Comparison of ENCODE assay signal across 8 cellular contexts in genomic region chr16:68707341-68708152, GRCh38. TPM values are rescaled to one million over a fixed set of nuclear protein-coding genes. Genes with fewer than 3 reads are reported as not detected.
DNase-seq lines count a peak whose midpoint lies in the region; ATAC-seq, FAIRE-seq and TF ChIP-seq lines count a peak whose summit lies in the region.
"Had no signal": no experiment of that assay in that cellular context is flagged by ENCODE, and none has a peak within 500 bp of the region (broad histone marks: within the 10 kb centered on the region; RNA-seq: fewer than 3 reads in every experiment).

No MANE protein-coding gene starts in this region.

- peak overlapping the region in 5 of 8 donors; percentile 1 to 72 (median 50) for H3K27ac ChIP-seq in spleen

- H3K36me3 Mint-ChIP-seq in CD14-positive monocyte = no peaks in the 10 kb centered on the region

- peak; percentile 98 for DNase-seq in HTR-8/SVneo (ENCODE audit: insufficient read length, low spot score)
- DNase-seq in adipocyte (ENCODE audit: low read depth) = peak; percentile 7
- DNase-seq in iPS DF 4.7 (ENCODE audit: extremely low read depth, low spot score) = peak; percentile 64
- no peak for DNase-seq in spleen
- no peak for DNase-seq in stimulated activated naive CD8-positive, alpha-beta T cell treated with anti-CD3 and anti-CD28 coated beads, Interleukin-15, Interleukin-2, amounts not matched to agents 100 U/mL and 50 U/mL, for 24 hours
- DNase-seq in GM20000 (ENCODE audit: low spot score) = no peak
- DNase-seq in CD14-positive monocyte (ENCODE audit: low spot score) = no peak
- DNase-seq: activated CD4-positive, alpha-beta T cell treated with anti-CD3 and anti-CD28 coated beads, Interleukin-2, amount 10 ng/mL, durations not matched to agents 24 days and 14 days had no signal

- peaks cover 3 to 16% (median 16%) of the 10 kb centered on the region in 3 donors for H3K27me3 Mint-ChIP-seq in CD14-positive monocyte (ENCODE audit: low read depth in 3 of 3)

- no peak overlapping the region for H3K27ac Mint-ChIP-seq in CD14-positive monocyte
- H3K27ac Mint-ChIP-seq: activated CD4-positive, alpha-beta T cell treated with anti-CD3 and anti-CD28 coated beads, Interleukin-2, amount 10 ng/mL, durations not matched to agents 24 days and 14 days had no signal

- H3K4me1 Mint-ChIP-seq in CD14-positive monocyte = peaks cover 33% of the 10 kb centered on the region

- FAIRE-seq in HTR-8/SVneo (lab: Jason Lieb, UNC) = peak; percentile 94

- no peak for ATAC-seq in stimulated activated naive CD8-positive, alpha-beta T cell treated with anti-CD3 and anti-CD28 coated beads, Interleukin-15, Interleukin-2, amounts not matched to agents 100 U/mL and 50 U/mL, for 24 hours

- no peak overlapping the region for H3K4me3 Mint-ChIP-seq in CD14-positive monocyte
- H3K4me3 Mint-ChIP-seq: activated CD4-positive, alpha-beta T cell treated with anti-CD3 and anti-CD28 coated beads, Interleukin-2, amount 10 ng/mL, durations not matched to agents 24 days and 14 days had no signal

- H3K36me3 ChIP-seq in adipocyte (ENCODE audit: control insufficient read depth, insufficient read depth, low read length, severe bottlenecking) = no peaks in the 10 kb centered on the region
- no peaks in the 10 kb centered on the region for H3K36me3 ChIP-seq in spleen

- intact Hi-C loops in spleen (cut with DNase I; ENCODE audit: low total_unique reads) (loop anchor here (10.0 kb wide), 1 partner anchor 417 kb away; no protein-coding TSS in a partner anchor), CD14-positive monocyte (cut with micrococcal nuclease) (loop anchor here (10.0 kb wide), 2 partner anchors 97 to 417 kb away; no protein-coding TSS in a partner anchor)

- TF ChIP-seq CTCF in spleen (IDR thresholded peaks at IDR 0.05 in 8 of 11, conservative IDR thresholded peaks at IDR 0.05 in 3 of 11) (no peak), GM20000 (IDR thresholded peaks at IDR 0.05; ENCODE audit: extremely low read depth, missing control alignments) (no peak), CD14-positive monocyte (IDR thresholded peaks at IDR 0.05) (no peak)

- H3K4me3 ChIP-seq in adipocyte (ENCODE audit: low read length) (no peak overlapping the region), spleen (no peak overlapping the region)

- H3K9me3 ChIP-seq in adipocyte (ENCODE audit: control insufficient read depth, low read length) (no peaks in the 10 kb centered on the region), spleen (no peaks in the 10 kb centered on the region)

- H3K27me3 ChIP-seq in adipocyte (replicated peaks; ENCODE audit: control insufficient read depth, insufficient read depth, low read length) (peaks cover 15% of the 10 kb centered on the region), spleen (replicated peaks in 1 of 7) (no peaks in the 10 kb centered on the region)

- no peak for TF ChIP-seq POLR2A in spleen (IDR thresholded peaks at IDR 0.05)

- WGBS in spleen, 5 donors = 49 to 67% (median 61%) methylated on average over 13 to 27 of the region's 27 CpGs

- no peaks in the 10 kb centered on the region for H3K9me3 Mint-ChIP-seq in CD14-positive monocyte
- H3K9me3 Mint-ChIP-seq: activated CD4-positive, alpha-beta T cell treated with anti-CD3 and anti-CD28 coated beads, Interleukin-2, amount 10 ng/mL, durations not matched to agents 24 days and 14 days had no signal

- H3K9ac ChIP-seq in adipocyte (ENCODE audit: low read length) = no peak overlapping the region

- H3K4me1 ChIP-seq in adipocyte (ENCODE audit: control insufficient read depth, insufficient read depth, low read length) = no peaks in the 10 kb centered on the region
- H3K4me1 ChIP-seq in spleen = peaks cover 5 to 57% (median 22%) of the 10 kb centered on the region in 6 donors

RNA-seq across cellular contexts. Expression of gene CDH1, which starts 29.5 kb away (rescaled TPM):
- 10 to 100 TPM in 6 of 7 donors, 1 to 10 TPM in 1; 9.2 to 35.9 (median 16.1) TPM for total RNA-seq in spleen
- polyA plus RNA-seq in spleen = 1 to 10 TPM; 5.2 to 6.9 (median 5.4) TPM
- polyA plus RNA-seq in CD14-positive monocyte = under 1 TPM in 1 of 2 donors, not detected in 1; 0.13 TPM

Comparison
In these comparisons a context has a peak if more than half of its experiments do, and no peak if none do; other contexts are left out.
1. DNase-seq: peak in HTR-8/SVneo (single experiment), adipocyte (single experiment) and iPS DF 4.7 (single experiment); none in spleen (single experiment), stimulated activated naive CD8-positive, alpha-beta T cell treated with anti-CD3 and anti-CD28 coated beads, Interleukin-15, Interleukin-2, amounts not matched to agents 100 U/mL and 50 U/mL, for 24 hours (single experiment), GM20000 (single experiment) and CD14-positive monocyte (single experiment).
2. RNA of gene CDH1, which starts 29.5 kb away (polyA plus RNA-seq): 5.2 to 6.9 TPM in spleen; 0.13 TPM in CD14-positive monocyte; every median in the first group is over 4 times any median in the second.